ENCODE assay signal across 1 cellular context in the genomic region with DNA sequence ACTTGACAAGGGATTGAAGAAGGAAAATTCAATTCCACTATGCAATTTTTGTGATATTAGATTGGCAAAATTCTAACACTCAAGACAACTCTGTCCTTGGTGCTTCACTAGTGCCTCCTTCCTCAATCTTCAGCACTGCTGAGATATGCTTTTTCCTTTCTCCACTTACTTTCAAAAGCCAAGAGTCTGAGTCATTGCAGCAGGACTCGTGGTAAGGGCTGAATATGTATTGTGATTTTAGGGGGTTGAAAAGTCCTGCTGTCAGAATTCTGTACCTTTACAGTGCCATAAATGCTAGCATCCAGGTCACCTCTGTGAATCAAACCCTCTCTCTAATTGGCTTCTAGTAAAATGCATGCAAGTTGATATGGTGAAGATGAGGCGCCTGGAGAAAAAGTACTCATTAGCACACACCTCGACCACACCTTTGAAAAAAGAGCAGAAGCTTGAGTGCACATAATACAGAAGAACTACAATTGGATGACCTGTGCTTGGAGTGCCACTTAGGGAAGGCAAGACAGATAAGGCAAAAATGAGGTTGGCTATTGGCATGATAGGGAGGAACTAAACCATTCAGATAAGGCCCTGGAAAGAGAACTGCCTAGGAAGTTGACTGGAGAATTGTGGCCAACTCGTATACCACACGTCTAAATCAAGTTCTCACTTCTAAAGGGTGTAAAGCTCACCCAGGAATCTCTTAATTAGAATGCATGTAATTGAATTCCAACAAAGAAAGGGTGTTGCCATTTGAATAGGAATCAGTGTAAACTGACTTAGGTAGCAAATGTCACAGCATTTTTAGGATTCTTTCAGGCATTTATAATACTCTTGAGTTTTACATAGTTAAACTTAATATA.
TF ChIP-seq lines count a peak whose summit lies in the region.

No MANE protein-coding gene starts in this region.

TF ChIP-seq in HEK293, 187 proteins besides CTCF, POLR2A, EP300 and RAD21 (continued from another document):
- TF ChIP-seq, protein P1, sequence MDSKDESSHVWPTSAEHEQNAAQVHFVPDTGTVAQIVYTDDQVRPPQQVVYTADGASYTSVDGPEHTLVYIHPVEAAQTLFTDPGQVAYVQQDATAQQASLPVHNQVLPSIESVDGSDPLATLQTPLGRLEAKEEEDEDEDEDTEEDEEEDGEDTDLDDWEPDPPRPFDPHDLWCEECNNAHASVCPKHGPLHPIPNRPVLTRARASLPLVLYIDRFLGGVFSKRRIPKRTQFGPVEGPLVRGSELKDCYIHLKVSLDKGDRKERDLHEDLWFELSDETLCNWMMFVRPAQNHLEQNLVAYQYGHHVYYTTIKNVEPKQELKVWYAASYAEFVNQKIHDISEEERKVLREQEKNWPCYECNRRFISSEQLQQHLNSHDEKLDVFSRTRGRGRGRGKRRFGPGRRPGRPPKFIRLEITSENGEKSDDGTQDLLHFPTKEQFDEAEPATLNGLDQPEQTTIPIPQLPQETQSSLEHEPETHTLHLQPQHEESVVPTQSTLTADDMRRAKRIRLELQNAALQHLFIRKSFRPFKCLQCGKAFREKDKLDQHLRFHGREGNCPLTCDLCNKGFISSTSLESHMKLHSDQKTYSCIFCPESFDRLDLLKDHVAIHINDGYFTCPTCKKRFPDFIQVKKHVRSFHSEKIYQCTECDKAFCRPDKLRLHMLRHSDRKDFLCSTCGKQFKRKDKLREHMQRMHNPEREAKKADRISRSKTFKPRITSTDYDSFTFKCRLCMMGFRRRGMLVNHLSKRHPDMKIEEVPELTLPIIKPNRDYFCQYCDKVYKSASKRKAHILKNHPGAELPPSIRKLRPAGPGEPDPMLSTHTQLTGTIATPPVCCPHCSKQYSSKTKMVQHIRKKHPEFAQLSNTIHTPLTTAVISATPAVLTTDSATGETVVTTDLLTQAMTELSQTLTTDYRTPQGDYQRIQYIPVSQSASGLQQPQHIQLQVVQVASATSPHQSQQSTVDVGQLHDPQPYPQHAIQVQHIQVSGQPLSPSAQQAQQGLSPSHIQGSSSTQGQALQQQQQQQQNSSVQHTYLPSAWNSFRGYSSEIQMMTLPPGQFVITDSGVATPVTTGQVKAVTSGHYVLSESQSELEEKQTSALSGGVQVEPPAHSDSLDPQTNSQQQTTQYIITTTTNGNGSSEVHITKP (tag by site-specific recombination; IDR thresholded peaks at IDR 0.05) = peak; percentile 59
